Comparison of ENCODE assay signal across 18 cellular contexts in the genomic region with DNA sequence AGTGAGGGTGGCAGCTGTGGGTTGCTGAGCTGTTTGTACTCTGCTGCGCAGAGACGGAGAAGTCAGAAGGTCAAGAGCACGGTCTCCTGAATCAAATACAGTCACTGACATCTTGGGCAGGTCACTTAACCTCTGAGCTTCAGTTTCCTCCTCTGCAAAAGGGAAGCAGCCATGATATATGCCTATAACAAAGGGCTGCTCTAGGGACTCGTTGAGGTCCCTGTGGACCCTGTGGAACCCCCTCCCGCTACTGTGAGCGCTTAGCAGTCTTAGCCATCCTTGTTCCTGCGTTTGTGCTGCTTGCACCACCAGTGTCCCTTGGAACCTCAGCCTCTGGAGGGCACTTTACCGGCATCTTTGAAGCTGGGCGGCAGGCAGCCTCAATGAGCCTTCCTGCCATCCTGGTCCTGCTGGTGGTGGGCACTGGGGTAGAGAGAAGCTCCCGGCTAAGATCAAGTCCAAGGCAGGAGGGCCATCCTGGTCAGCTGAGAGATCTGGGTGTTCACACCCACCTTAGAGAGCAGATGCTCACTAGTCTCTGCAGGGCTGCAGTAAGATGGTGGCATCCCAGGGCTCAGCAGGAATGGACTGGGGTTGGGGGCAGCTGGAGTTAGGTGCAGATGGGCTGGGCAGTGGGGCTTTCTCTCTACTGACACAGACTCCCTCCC. TPM values are rescaled to one million over a fixed set of nuclear protein-coding genes. Genes with fewer than 3 reads are reported as not detected.
DNase-seq lines count a peak whose midpoint lies in the region; ATAC-seq, FAIRE-seq and TF ChIP-seq lines count a peak whose summit lies in the region.
"Had no signal": no experiment of that assay in that cellular context is flagged by ENCODE, and none has a peak within 500 bp of the region (broad histone marks: within the 10 kb centered on the region; RNA-seq: fewer than 3 reads in every experiment).

No MANE protein-coding gene starts in this region.

- H3K27ac ChIP-seq in GM23338 (ENCODE audit: low read depth): 0 out of 2 replicates have a peak overlapping the region, but pooled peaks have one; percentile 50
- H3K27ac ChIP-seq in naive thymus-derived CD4-positive, alpha-beta T cell (ENCODE audit: low read depth, low read length): peak overlapping the region; percentile 42
- no peak overlapping the region for H3K27ac ChIP-seq in right lobe of liver
- H3K27ac ChIP-seq: hepatocyte, SJCRH30 had no signal

- H3K4me1 ChIP-seq in GM23338 (ENCODE audit: insufficient read depth): peaks cover 46% of the 10 kb centered on the region
- H3K4me1 ChIP-seq in naive thymus-derived CD4-positive, alpha-beta T cell (ENCODE audit: control insufficient read depth in 2 of 2, insufficient read depth in 2 of 2, low read length in 2 of 2): peaks cover 57 to 65% of the 10 kb centered on the region in 2 donors
- H3K4me1 ChIP-seq in right lobe of liver: peaks cover 0 to 19% (median 7%) of the 10 kb centered on the region in 4 donors
- H3K4me1 ChIP-seq: SJCRH30 had no signal

- POLR2A ChIA-PET in activated naive CD8-positive, alpha-beta T cell treated with anti-CD3 and anti-CD28 coated beads, Interleukin-2, amount 10 ng/mL, durations not matched to agents 7 days and 5 days (lab: Charles Lee): interaction anchor here (0.7 to 1.5 kb wide), 3 partner anchors 11 to 123 kb away, joined by 3 to 6 read pairs (median 3); no protein-coding TSS in a partner anchor
- POLR2A ChIA-PET in naive thymus-derived CD4-positive, alpha-beta T cell (lab: Charles Lee): interaction anchor here (1.2 to 2.1 kb wide), 2 partner anchors 9 to 10 kb away, joined by 5 to 6 read pairs; no protein-coding TSS in a partner anchor

- peak; percentile 11 for ATAC-seq in GM23338
- ATAC-seq in activated naive CD8-positive, alpha-beta T cell treated with anti-CD3 and anti-CD28 coated beads, Interleukin-2, amount 10 ng/mL, durations not matched to agents 7 days and 5 days (ENCODE audit: low read depth): no peak
- ATAC-seq in naive thymus-derived CD4-positive, alpha-beta T cell: no peak
- no peak for ATAC-seq in right lobe of liver

- peaks cover 25 to 27% of the 10 kb centered on the region in 2 donors for H3K36me3 Mint-ChIP-seq in CD14-positive monocyte
- peaks cover 32% of the 10 kb centered on the region for H3K36me3 Mint-ChIP-seq in GM23338 (ENCODE audit: low read depth)
- H3K36me3 Mint-ChIP-seq in activated naive CD8-positive, alpha-beta T cell treated with anti-CD3 and anti-CD28 coated beads, Interleukin-2, amount 10 ng/mL, durations not matched to agents 7 days and 5 days: peaks cover 7% of the 10 kb centered on the region
- H3K36me3 Mint-ChIP-seq in naive thymus-derived CD4-positive, alpha-beta T cell: peaks cover 0 to 18% (median 16%) of the 10 kb centered on the region in 5 donors
- peaks cover 28% of the 10 kb centered on the region for H3K36me3 Mint-ChIP-seq in Calu3 (ENCODE audit: insufficient read depth, unreplicated experiment)

- TF ChIP-seq POLR2A in right lobe of liver (IDR thresholded peaks at IDR 0.05) (no peak), GM12891 (IDR thresholded peaks at IDR 0.05; ENCODE audit: low read depth, low read length) (no peak)

- H3K9me3 Mint-ChIP-seq in CD14-positive monocyte (no peaks in the 10 kb centered on the region), GM23338 (no peaks in the 10 kb centered on the region), Calu3 (ENCODE audit: low read depth, unreplicated experiment) (no peaks in the 10 kb centered on the region)
- H3K9me3 Mint-ChIP-seq in activated naive CD8-positive, alpha-beta T cell treated with anti-CD3 and anti-CD28 coated beads, Interleukin-2, amount 10 ng/mL, durations not matched to agents 7 days and 5 days: no peaks in the 10 kb centered on the region
- no peaks in the 10 kb centered on the region for H3K9me3 Mint-ChIP-seq in naive thymus-derived CD4-positive, alpha-beta T cell

- H3K79me2 ChIP-seq in GM23338 (replicated peaks; ENCODE audit: insufficient read depth): peaks cover 84% of the 10 kb centered on the region

- peaks cover 30% of the 10 kb centered on the region for H3K4me1 Mint-ChIP-seq in CD14-positive monocyte
- H3K4me1 Mint-ChIP-seq in GM23338: peaks cover 67% of the 10 kb centered on the region
- peaks cover 63% of the 10 kb centered on the region for H3K4me1 Mint-ChIP-seq in activated naive CD8-positive, alpha-beta T cell treated with anti-CD3 and anti-CD28 coated beads, Interleukin-2, amount 10 ng/mL, durations not matched to agents 7 days and 5 days
- H3K4me1 Mint-ChIP-seq in naive thymus-derived CD4-positive, alpha-beta T cell: peaks cover 57 to 94% (median 88%) of the 10 kb centered on the region in 7 donors
- H3K4me1 Mint-ChIP-seq in Calu3 (ENCODE audit: low read depth, unreplicated experiment): peaks cover 19% of the 10 kb centered on the region

- intact Hi-C loops in CD14-positive monocyte (cut with micrococcal nuclease) (loop anchor here in 1 of 2 donors (5.0 kb wide), 1 partner anchor 43 kb away; no protein-coding TSS in a partner anchor), Calu3 (cut with micrococcal nuclease; ENCODE audit: unreplicated experiment) (no loop called here), right lobe of liver (cut with DNase I) (loop anchor here in 1 of 2 donors (10.0 kb wide), 1 partner anchor 119 kb away; a partner anchor contains a TSS)
- intact Hi-C loops in naive thymus-derived CD4-positive, alpha-beta T cell (cut with micrococcal nuclease): loop anchor here in 1 of 2 donors (2.0 kb wide), 1 partner anchor 15 kb away; no protein-coding TSS in a partner anchor

- no TSS peak for BruUV-seq in Calu3 (replicated peaks; lab: Mats Ljungman, UMichigan)

- FAIRE-seq in GM12891 (lab: Jason Lieb, UNC): no peak

- peaks cover 14% of the 10 kb centered on the region; the same call in 1 of the 2 replicates for H3K36me3 ChIP-seq in GM23338 (ENCODE audit: insufficient read depth)
- H3K36me3 ChIP-seq in naive thymus-derived CD4-positive, alpha-beta T cell (ENCODE audit: control insufficient read depth in 2 of 3, insufficient read depth in 3 of 3, low read length in 3 of 3): peaks cover 6 to 44% (median 12%) of the 10 kb centered on the region in 3 experiments
- peaks cover 0 to 17% (median 0%) of the 10 kb centered on the region in 4 donors for H3K36me3 ChIP-seq in right lobe of liver
- H3K36me3 ChIP-seq: SJCRH30 had no signal

- H3K4me2 ChIP-seq in GM23338: no peak overlapping the region
- H3K4me2 ChIP-seq: hepatocyte had no signal

- H3F3A ChIP-seq in GM23338 (replicated peaks; ENCODE audit: low read depth): peaks cover 12% of the 10 kb centered on the region; the same call in 1 of the 2 replicates

- H3K9me3 ChIP-seq in naive thymus-derived CD4-positive, alpha-beta T cell (ENCODE audit: control insufficient read depth in 2 of 3, low read length in 3 of 3): no peaks in the 10 kb centered on the region
- no peaks in the 10 kb centered on the region for H3K9me3 ChIP-seq in right lobe of liver
- H3K9me3 ChIP-seq: SJCRH30 had no signal

- H4K20me1 ChIP-seq in GM23338 (replicated peaks; ENCODE audit: insufficient read depth): peaks cover 4% of the 10 kb centered on the region

- no peak overlapping the region for H3K4me3 ChIP-seq in GM23338
- H3K4me3 ChIP-seq in naive thymus-derived CD4-positive, alpha-beta T cell (ENCODE audit: low read length): no peak overlapping the region
- H3K4me3 ChIP-seq in right lobe of liver: no peak overlapping the region
- H3K4me3 ChIP-seq: hepatocyte, SJCRH30 had no signal

- no peaks in the 10 kb centered on the region for H3K27me3 ChIP-seq in GM23338 (ENCODE audit: insufficient read depth)
- no peaks in the 10 kb centered on the region for H3K27me3 ChIP-seq in naive thymus-derived CD4-positive, alpha-beta T cell (ENCODE audit: control insufficient read depth in 2 of 2, insufficient read depth in 2 of 2, low read length in 2 of 2)
- no peaks in the 10 kb centered on the region for H3K27me3 ChIP-seq in right lobe of liver
- H3K27me3 ChIP-seq: hepatocyte had no signal

- CTCF ChIA-PET in naive thymus-derived CD4-positive, alpha-beta T cell (lab: Charles Lee): interaction anchor here (0.6 to 1.2 kb wide), 3 partner anchors 11 to 44 kb away, joined by 3 to 5 read pairs (median 4); no protein-coding TSS in a partner anchor
- CTCF ChIA-PET in Calu3 (lab: Charles Lee): no interaction called here

- H2AFZ ChIP-seq in GM23338: no peak overlapping the region
- H2AFZ ChIP-seq: hepatocyte had no signal

- no peaks in the 10 kb centered on the region for H3K9me2 ChIP-seq in GM23338 (ENCODE audit: insufficient read depth)

- no peak for TF ChIP-seq CTCF in CD14-positive monocyte (IDR thresholded peaks at IDR 0.05)
- peak in 1 of 2 experiments; percentile 8; a peak in 1 of 4 replicates for TF ChIP-seq CTCF in GM23338 (conservative IDR thresholded peaks at IDR 0.05; ENCODE audit: low read depth in 2 of 2)
- no peak for TF ChIP-seq CTCF in Calu3 (IDR thresholded peaks at IDR 0.05; ENCODE audit: unreplicated experiment)
- no peak for TF ChIP-seq CTCF in right lobe of liver (IDR thresholded peaks at IDR 0.05)

- no peak overlapping the region for H3K4me3 Mint-ChIP-seq in CD14-positive monocyte
- no peak overlapping the region for H3K4me3 Mint-ChIP-seq in GM23338
- H3K4me3 Mint-ChIP-seq in activated naive CD8-positive, alpha-beta T cell treated with anti-CD3 and anti-CD28 coated beads, Interleukin-2, amount 10 ng/mL, durations not matched to agents 7 days and 5 days: no peak overlapping the region
- H3K4me3 Mint-ChIP-seq in naive thymus-derived CD4-positive, alpha-beta T cell: peak overlapping the region in 4 of 10 donors; percentile 18 to 91 (median 40)
- no peak overlapping the region for H3K4me3 Mint-ChIP-seq in Calu3 (ENCODE audit: low read depth, unreplicated experiment)

- peaks cover 0 to 5% (median 0%) of the 10 kb centered on the region in 3 donors for H3K27me3 Mint-ChIP-seq in CD14-positive monocyte (ENCODE audit: low read depth in 3 of 3)
- H3K27me3 Mint-ChIP-seq in GM23338 (ENCODE audit: insufficient read depth, low read depth, poor library complexity): peaks cover 4% of the 10 kb centered on the region
- no peaks in the 10 kb centered on the region for H3K27me3 Mint-ChIP-seq in activated naive CD8-positive, alpha-beta T cell treated with anti-CD3 and anti-CD28 coated beads, Interleukin-2, amount 10 ng/mL, durations not matched to agents 7 days and 5 days
- no peaks in the 10 kb centered on the region for H3K27me3 Mint-ChIP-seq in naive thymus-derived CD4-positive, alpha-beta T cell
- H3K27me3 Mint-ChIP-seq in Calu3 (ENCODE audit: unreplicated experiment): no peaks in the 10 kb centered on the region

- peak overlapping the region in 6 of 7 donors; percentile 15 to 76 (median 56) for H3K27ac Mint-ChIP-seq in CD14-positive monocyte
- no peak overlapping the region; the same call in 1 of the 2 replicates for H3K27ac Mint-ChIP-seq in GM23338
- peak overlapping the region; percentile 3 for H3K27ac Mint-ChIP-seq in activated naive CD8-positive, alpha-beta T cell treated with anti-CD3 and anti-CD28 coated beads, Interleukin-2, amount 10 ng/mL, durations not matched to agents 7 days and 5 days
- peak overlapping the region in 6 of 9 donors; percentile 28 to 80 (median 52) for H3K27ac Mint-ChIP-seq in naive thymus-derived CD4-positive, alpha-beta T cell
- no peak overlapping the region for H3K27ac Mint-ChIP-seq in Calu3 (ENCODE audit: unreplicated experiment)

- no peak for DNase-seq in CD14-positive monocyte (ENCODE audit: low spot score)
- DNase-seq in GM23338 (ENCODE audit: low spot score): no peak
- no peak for DNase-seq in activated naive CD8-positive, alpha-beta T cell treated with anti-CD3 and anti-CD28 coated beads, Interleukin-2, amount 10 ng/mL, durations not matched to agents 7 days and 5 days
- no peak for DNase-seq in naive thymus-derived CD4-positive, alpha-beta T cell
- no peak for DNase-seq in Calu3
- no peak for DNase-seq in stimulated activated naive CD4-positive, alpha-beta T cell (lab: John Stamatoyannopoulos, UW)
- DNase-seq in right lobe of liver: no peak
- DNase-seq in GM12891 (ENCODE audit: insufficient read length, low spot score): no peak
- DNase-seq: DMS153; GOT3; IMR-90; midbrain; NCI-H1930; NCI-H526; occipital lobe; SJCRH30; stimulated activated CD4-positive, alpha-beta T cell treated with anti-CD3 and anti-CD28 coated beads, Interleukin-1b, Interleukin-23, amount 100 ng/mL, for 48 hours had no signal

- no CpG with 5 or more reads among the region's 10 CpGs for WGBS in right lobe of liver (ENCODE audit: insufficient coverage, low coverage, low lambda C conversion rate, missing lambda C conversion rate)

RNA-seq across cellular contexts. Expression of a gene that starts 8.7 kb away (rescaled TPM):
- 1 to 10 TPM; 2.1 to 3.1 TPM for polyA plus RNA-seq in CD14-positive monocyte
- 31.9 and 40.8 TPM in 2 replicates for total RNA-seq in GM23338 (2014; rRNA removed; shearing (Covaris generic))
- 15.9 and 16.2 TPM in 2 replicates for polyA plus RNA-seq in GM23338 (2016; fragmentation: Nextera tagmentation; extraction: Ambion mirVana)
- total RNA-seq in activated naive CD8-positive, alpha-beta T cell treated with anti-CD3 and anti-CD28 coated beads, Interleukin-2, amount 10 ng/mL, durations not matched to agents 7 days and 5 days: 100 to 1,000 TPM; 142 to 161 TPM
- total RNA-seq in naive thymus-derived CD4-positive, alpha-beta T cell: 100 to 1,000 TPM in 4 of 5 experiments, 10 to 100 TPM in 1; 99.0 to 271 (median 153) TPM
- polyA plus RNA-seq in naive thymus-derived CD4-positive, alpha-beta T cell: 10 to 100 TPM; 29.8 to 55.7 TPM
- 93.4 and 128 TPM in 2 replicates for total RNA-seq in Calu3 (2022)
- total RNA-seq in right lobe of liver: 10 to 100 TPM in 1 of 6 experiments, 1 to 10 TPM in 5; 6.1 to 14.8 (median 8.4) TPM
- polyA plus RNA-seq in GM12891 (2012; ENCODE audit: low read depth, missing spikeins): 19.6 TPM

Comparison
In these comparisons a context has a peak if more than half of its experiments do, and no peak if none do; other contexts are left out.
1. H3K27ac Mint-ChIP-seq: peak in CD14-positive monocyte (6 of 7), activated naive CD8-positive, alpha-beta T cell treated with anti-CD3 and anti-CD28 coated beads, Interleukin-2, amount 10 ng/mL, durations not matched to agents 7 days and 5 days (single experiment) and naive thymus-derived CD4-positive, alpha-beta T cell (6 of 9); none in GM23338 (single experiment) and Calu3 (single experiment).
2. H3K27ac ChIP-seq: peak in GM23338 (single experiment) and naive thymus-derived CD4-positive, alpha-beta T cell (single experiment); none in right lobe of liver (0 of 3).